Comparison of ENCODE assay signal across 1 cellular context in the genomic region with DNA sequence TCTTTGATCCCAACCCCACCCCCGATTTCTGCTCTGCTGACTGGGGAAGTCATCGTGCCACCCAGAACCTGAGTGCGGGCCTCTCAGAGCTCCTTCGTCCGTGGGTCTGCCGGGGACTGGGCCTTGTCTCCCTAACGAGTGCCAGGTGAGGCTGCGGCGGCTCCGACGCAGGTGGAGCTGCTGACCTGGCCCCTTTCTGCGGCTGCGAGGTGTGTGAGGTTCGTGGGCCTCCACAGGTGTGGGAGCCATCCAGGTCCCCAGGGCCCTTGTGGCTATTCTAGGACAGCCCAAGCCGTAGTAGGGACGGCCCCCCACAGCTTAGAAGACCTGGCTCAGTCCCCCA.
TF ChIP-seq lines count a peak whose summit lies in the region.

No MANE protein-coding gene starts in this region.

TF ChIP-seq in SK-N-SH treated with all-trans-retinoic acid at 6 μM for 48 hours, 23 proteins besides CTCF, POLR2A, EP300 and RAD21 (continued from another document):
- no peak for TF ChIP-seq POU6F1 (CRISPR knock-in tag; IDR thresholded peaks at IDR 0.05; ENCODE audit: borderline replicate concordance, low read depth)
- no peak for TF ChIP-seq ZNF8 (CRISPR knock-in tag; IDR thresholded peaks at IDR 0.05)
- no peak for TF ChIP-seq TOX (CRISPR knock-in tag; IDR thresholded peaks at IDR 0.05; ENCODE audit: borderline replicate concordance)
- TF ChIP-seq, protein P1, sequence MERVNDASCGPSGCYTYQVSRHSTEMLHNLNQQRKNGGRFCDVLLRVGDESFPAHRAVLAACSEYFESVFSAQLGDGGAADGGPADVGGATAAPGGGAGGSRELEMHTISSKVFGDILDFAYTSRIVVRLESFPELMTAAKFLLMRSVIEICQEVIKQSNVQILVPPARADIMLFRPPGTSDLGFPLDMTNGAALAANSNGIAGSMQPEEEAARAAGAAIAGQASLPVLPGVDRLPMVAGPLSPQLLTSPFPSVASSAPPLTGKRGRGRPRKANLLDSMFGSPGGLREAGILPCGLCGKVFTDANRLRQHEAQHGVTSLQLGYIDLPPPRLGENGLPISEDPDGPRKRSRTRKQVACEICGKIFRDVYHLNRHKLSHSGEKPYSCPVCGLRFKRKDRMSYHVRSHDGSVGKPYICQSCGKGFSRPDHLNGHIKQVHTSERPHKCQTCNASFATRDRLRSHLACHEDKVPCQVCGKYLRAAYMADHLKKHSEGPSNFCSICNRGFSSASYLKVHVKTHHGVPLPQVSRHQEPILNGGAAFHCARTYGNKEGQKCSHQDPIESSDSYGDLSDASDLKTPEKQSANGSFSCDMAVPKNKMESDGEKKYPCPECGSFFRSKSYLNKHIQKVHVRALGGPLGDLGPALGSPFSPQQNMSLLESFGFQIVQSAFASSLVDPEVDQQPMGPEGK (CRISPR knock-in tag; IDR thresholded peaks at IDR 0.05; ENCODE audit: borderline replicate concordance), result no peak
- TF ChIP-seq GLIS3 (CRISPR knock-in tag; IDR thresholded peaks at IDR 0.05), result no peak
- no peak for TF ChIP-seq ZNF565 (CRISPR knock-in tag; conservative IDR thresholded peaks at IDR 0.05; ENCODE audit: low read depth)
- TF ChIP-seq ZC3H10 (CRISPR knock-in tag; IDR thresholded peaks at IDR 0.05), result no peak
